9 cellular contexts compared by ENCODE assay signal in genomic region chr10:91635401-91636400, GRCh38. TPM values are rescaled to one million over a fixed set of nuclear protein-coding genes. Genes with fewer than 3 reads are reported as not detected.
DNase-seq lines count a peak whose midpoint lies in the region; ATAC-seq and TF ChIP-seq lines count a peak whose summit lies in the region.
"Had no signal": no experiment of that assay in that cellular context is flagged by ENCODE, and none has a peak within 500 bp of the region (broad histone marks: within the 10 kb centered on the region; RNA-seq: fewer than 3 reads in every experiment).

No MANE protein-coding gene starts in this region.

- no peak overlapping the region for H2AFZ ChIP-seq in SU-DHL-6 (ENCODE audit: low read depth, low read length, severe bottlenecking)

- H3K36me3 ChIP-seq in SU-DHL-6 (ENCODE audit: low read length) = no peaks in the 10 kb centered on the region
- H3K36me3 ChIP-seq: neutrophil had no signal

- no peak for ATAC-seq in HG02938 (IDR thresholded peaks at IDR 0.05; ENCODE audit: unreplicated experiment)

- H3K27me3 ChIP-seq in AG04450 (ENCODE audit: control insufficient read depth, insufficient read depth, low read length) = no peaks in the 10 kb centered on the region
- 0 out of 2 replicates have a peak, but pooled peaks cover 3% of the 10 kb centered on the region for H3K27me3 ChIP-seq in SU-DHL-6 (ENCODE audit: low read length)

- H3K79me2 ChIP-seq in SU-DHL-6 (ENCODE audit: insufficient read depth, low read length) = no peaks in the 10 kb centered on the region

- CTCF ChIA-PET in AG04450 (lab: Charles Lee) = interaction anchor here (0.6 to 5.7 kb wide), 76 partner anchors 9 to 756 kb away, joined by 3 to 112 read pairs (median 5); no protein-coding TSS in a partner anchor

- H3K9me3 ChIP-seq in AG04450 (ENCODE audit: control insufficient read depth, insufficient read depth, low read length) (peaks cover under 1% of the 10 kb centered on the region), SU-DHL-6 (ENCODE audit: insufficient read depth, low read length) (no peaks in the 10 kb centered on the region)
- H3K9me3 ChIP-seq: neutrophil had no signal

- H3K4me3 ChIP-seq in AG04450 (ENCODE audit: low read depth, low read length) = no peak overlapping the region
- no peak overlapping the region for H3K4me3 ChIP-seq in SU-DHL-6 (ENCODE audit: insufficient read depth, low read length, poor library complexity, severe bottlenecking)
- no peak overlapping the region for H3K4me3 ChIP-seq in cardiac fibroblast (replicated peaks in 1 of 2; ENCODE audit: low read depth in 2 of 2, low read length in 2 of 2)

- POLR2A ChIA-PET in AG04450 (lab: Yijun Ruan, JAX) = interaction anchor here (0.5 kb wide), 1 partner anchor 30 kb away, joined by 3 read pairs; no protein-coding TSS in a partner anchor

- H4K20me1 ChIP-seq in SU-DHL-6 (ENCODE audit: low read depth, low read length) = no peaks in the 10 kb centered on the region

- no peaks in the 10 kb centered on the region for H3K9me2 ChIP-seq in SU-DHL-6 (replicated peaks; ENCODE audit: insufficient read depth, low read length)

- no peak overlapping the region for H3K4me2 ChIP-seq in SU-DHL-6 (ENCODE audit: low read depth, low read length, poor library complexity, severe bottlenecking)

- TF ChIP-seq CTCF in AG04450 (IDR thresholded peaks at IDR 0.05; ENCODE audit: low read depth, low read length) (peak; percentile 82), GM12873 (IDR thresholded peaks at IDR 0.05; ENCODE audit: insufficient read depth, low read depth, low read length, missing control alignments) (peak; percentile 68), SU-DHL-6 (IDR thresholded peaks at IDR 0.05; ENCODE audit: insufficient read depth, low read length, poor library complexity, severe bottlenecking) (peak; percentile 45), cardiac fibroblast (IDR thresholded peaks at IDR 0.05; ENCODE audit: low read depth, low read length) (peak; percentile 82)

- no peaks in the 10 kb centered on the region for H3F3A ChIP-seq in SU-DHL-6 (ENCODE audit: insufficient read depth)

- DNase-seq in AG04450 (ENCODE audit: low read depth, low spot score) (no peak), NCI-H1092 (lab: John Stamatoyannopoulos, UW) (peak; percentile 69), cardiac fibroblast (ENCODE audit: low read depth in 2 of 2) (peak; percentile 89 to 90), kidney glomerular epithelial cell (lab: John Stamatoyannopoulos, UW) (peak; percentile 67)
- DNase-seq in stimulated activated CD4-positive, alpha-beta T cell treated with anti-CD3 and anti-CD28 coated beads, Interleukin-4, amount 100 ng/mL, for 4 hours = peak; percentile 5 to 17

- no peak overlapping the region for H3K9ac ChIP-seq in SU-DHL-6 (ENCODE audit: low read length)

- H3K27ac ChIP-seq in AG04450 (ENCODE audit: low read depth, low read length) = no peak overlapping the region
- no peak overlapping the region for H3K27ac ChIP-seq in SU-DHL-6 (ENCODE audit: low read depth, low read length)
- H3K27ac ChIP-seq: neutrophil had no signal

RNA-seq across cellular contexts. Expression of gene PPP1R3C, which starts 2.8 kb away (rescaled TPM):
- 42.2 and 51.1 TPM in 2 replicates for polyA plus RNA-seq in AG04450 (2011; rRNA removed)
- polyA minus RNA-seq in AG04450 (2011; rRNA and poly(A)+ RNA removed) = 60.6 and 76.4 TPM in 2 replicates
